Comparison of ENCODE assay signal across 21 cellular contexts in genomic region chr13:79458436-79458835, GRCh38. TPM values are rescaled to one million over a fixed set of nuclear protein-coding genes. Genes with fewer than 3 reads are reported as not detected.
DNase-seq lines count a peak whose midpoint lies in the region; ATAC-seq, FAIRE-seq and TF ChIP-seq lines count a peak whose summit lies in the region.
"Had no signal": no experiment of that assay in that cellular context is flagged by ENCODE, and none has a peak within 500 bp of the region (broad histone marks: within the 10 kb centered on the region; RNA-seq: fewer than 3 reads in every experiment).

No MANE protein-coding gene starts in this region.

- BruUV-seq in endothelial cell of umbilical vein (replicated peaks; lab: Mats Ljungman, UMichigan), result no TSS peak

- intact Hi-C loops in activated T-helper 1 cell treated with anti-CD3 and anti-CD28 coated beads, Interleukin-12 subunit alpha, Interleukin-12 subunit beta, Interleukin-2, Interleukin-4 antibody, amounts not matched to agents 30 ng/mL and 10 ng/mL and 1 ng/mL, durations not matched to agents 14 hours and 24 hours and 36 hours (cut with micrococcal nuclease), result loop anchor here (1.0 kb wide), 1 partner anchor 8 kb away; no protein-coding TSS in a partner anchor
- intact Hi-C loops in endothelial cell of umbilical vein (cut with micrococcal nuclease), result loop anchor here (1.0 kb wide), 2 partner anchors 23 to 67 kb away; partner anchors contain the start of gene NDFIP2
- intact Hi-C loops in ascending aorta (cut with DNase I), result no loop called here

- ATAC-seq in GM18511 (IDR thresholded peaks at IDR 0.05; ENCODE audit: unreplicated experiment), result no peak
- ATAC-seq in HG02870 (IDR thresholded peaks at IDR 0.05; ENCODE audit: unreplicated experiment), result no peak

- no peak overlapping the region for H3K4me2 ChIP-seq in endothelial cell of umbilical vein (ENCODE audit: insufficient read depth, low read length)
- H3K4me2 ChIP-seq: PC-9 had no signal

- H3K9me3 Mint-ChIP-seq in activated naive CD4-positive, alpha-beta T cell treated with anti-CD3 and anti-CD28 coated beads, Interleukin-2, amount 10 ng/mL, durations not matched to agents 7 days and 5 days, result no peaks in the 10 kb centered on the region
- peaks cover 6% of the 10 kb centered on the region for H3K9me3 Mint-ChIP-seq in activated T-helper 1 cell treated with anti-CD3 and anti-CD28 coated beads, Interleukin-12 subunit alpha, Interleukin-12 subunit beta, Interleukin-2, Interleukin-4 antibody, amounts not matched to agents 30 ng/mL and 10 ng/mL and 1 ng/mL, durations not matched to agents 14 hours and 24 hours and 36 hours

- H3K27me3 ChIP-seq in endothelial cell of umbilical vein (ENCODE audit: control insufficient read depth in 2 of 2, insufficient read depth in 2 of 2, low read length in 2 of 2) (no peaks in the 10 kb centered on the region), ascending aorta (no peaks in the 10 kb centered on the region)
- H3K27me3 ChIP-seq: BE2C had no signal

- no peak for TF ChIP-seq POLR2A in endothelial cell of umbilical vein (IDR thresholded peaks at IDR 0.05; ENCODE audit: low read depth, low read length)

- H3K4me3 Mint-ChIP-seq in activated naive CD4-positive, alpha-beta T cell treated with anti-CD3 and anti-CD28 coated beads, Interleukin-2, amount 10 ng/mL, durations not matched to agents 7 days and 5 days, result no peak overlapping the region
- H3K4me3 Mint-ChIP-seq in activated T-helper 1 cell treated with anti-CD3 and anti-CD28 coated beads, Interleukin-12 subunit alpha, Interleukin-12 subunit beta, Interleukin-2, Interleukin-4 antibody, amounts not matched to agents 30 ng/mL and 10 ng/mL and 1 ng/mL, durations not matched to agents 14 hours and 24 hours and 36 hours, result no peak overlapping the region
- H3K4me3 Mint-ChIP-seq: CD4-positive, CD25-positive, alpha-beta regulatory T cell had no signal

- peaks cover 3% of the 10 kb centered on the region for H3K27me3 Mint-ChIP-seq in activated naive CD4-positive, alpha-beta T cell treated with anti-CD3 and anti-CD28 coated beads, Interleukin-2, amount 10 ng/mL, durations not matched to agents 7 days and 5 days
- H3K27me3 Mint-ChIP-seq in activated T-helper 1 cell treated with anti-CD3 and anti-CD28 coated beads, Interleukin-12 subunit alpha, Interleukin-12 subunit beta, Interleukin-2, Interleukin-4 antibody, amounts not matched to agents 30 ng/mL and 10 ng/mL and 1 ng/mL, durations not matched to agents 14 hours and 24 hours and 36 hours (ENCODE audit: insufficient read depth), result no peaks in the 10 kb centered on the region
- H3K27me3 Mint-ChIP-seq: CD4-positive, CD25-positive, alpha-beta regulatory T cell had no signal

- peaks cover 11% of the 10 kb centered on the region for H3K4me1 Mint-ChIP-seq in activated naive CD4-positive, alpha-beta T cell treated with anti-CD3 and anti-CD28 coated beads, Interleukin-2, amount 10 ng/mL, durations not matched to agents 7 days and 5 days
- peaks cover 69% of the 10 kb centered on the region for H3K4me1 Mint-ChIP-seq in activated T-helper 1 cell treated with anti-CD3 and anti-CD28 coated beads, Interleukin-12 subunit alpha, Interleukin-12 subunit beta, Interleukin-2, Interleukin-4 antibody, amounts not matched to agents 30 ng/mL and 10 ng/mL and 1 ng/mL, durations not matched to agents 14 hours and 24 hours and 36 hours (ENCODE audit: low read depth)

- H3K9me3 ChIP-seq in endothelial cell of umbilical vein (replicated peaks; ENCODE audit: control insufficient read depth, insufficient read depth, low read length), result no peaks in the 10 kb centered on the region
- H3K9me3 ChIP-seq in ascending aorta, result no peaks in the 10 kb centered on the region
- H3K9me3 ChIP-seq: BE2C, Caco-2, HAP-1 had no signal

- POLR2A ChIA-PET in endothelial cell of umbilical vein (lab: Charles Lee), result interaction anchor here (0.6 kb wide), 1 partner anchor 22 kb away, joined by 5 read pairs; the partner anchor contains the start of gene NDFIP2

- H3K36me3 ChIP-seq in endothelial cell of umbilical vein (ENCODE audit: control insufficient read depth in 2 of 2, extremely low read depth in 1 of 2, insufficient read depth in 2 of 2, low read length in 2 of 2) (no peaks in the 10 kb centered on the region), ascending aorta (no peaks in the 10 kb centered on the region)
- H3K36me3 ChIP-seq: BE2C, HAP-1 had no signal

- DNase-seq in activated naive CD4-positive, alpha-beta T cell treated with anti-CD3 and anti-CD28 coated beads, Interleukin-2, amount 10 ng/mL, durations not matched to agents 7 days and 5 days, result no peak
- DNase-seq in activated naive CD4-positive, alpha-beta T cell treated with anti-CD3 and anti-CD28 coated beads, Interleukin-2, amount 50 U/mL, for 16 hours, result no peak
- DNase-seq in activated T-helper 1 cell treated with anti-CD3 and anti-CD28 coated beads, Interleukin-12 subunit alpha, Interleukin-12 subunit beta, Interleukin-2, Interleukin-4 antibody, amounts not matched to agents 30 ng/mL and 10 ng/mL and 1 ng/mL, durations not matched to agents 14 hours and 24 hours and 36 hours (ENCODE audit: low spot score), result no peak
- DNase-seq in endothelial cell of umbilical vein (ENCODE audit: low read depth, low spot score), result peak; percentile 20
- DNase-seq in ascending aorta (ENCODE audit: low spot score in 2 of 2), result no peak
- DNase-seq in HuH-7 (ENCODE audit: low spot score), result no peak
- DNase-seq: BE2C, Caco-2, GDM1, KG1, NCI-H1436, NCI-H1930, NCI-H2171, PC-9, SIG-M5 had no signal

- H3K4me3 ChIP-seq in endothelial cell of umbilical vein (replicated peaks in 1 of 3; ENCODE audit: insufficient read depth in 1 of 3, low read depth in 1 of 3, low read length in 3 of 3) (no peak overlapping the region), ascending aorta (no peak overlapping the region)
- H3K4me3 ChIP-seq: HAP-1, PC-9 had no signal

- no peak overlapping the region for H3K9ac ChIP-seq in endothelial cell of umbilical vein (replicated peaks; ENCODE audit: extremely low read depth, insufficient read depth, low read length)

- no peak for TF ChIP-seq CTCF in endothelial cell of umbilical vein (IDR thresholded peaks at IDR 0.05; ENCODE audit: extremely low read depth in 1 of 2, insufficient read depth in 1 of 2, low read depth in 1 of 2, low read length in 2 of 2)
- no peak for TF ChIP-seq CTCF in ascending aorta (IDR thresholded peaks at IDR 0.05)

- dilution Hi-C loops in endothelial cell of umbilical vein (cut with MboI; ENCODE audit: extremely low pct_ligation_motif_present, low sequenced_read_pairs), result no loop called here

- H3K9me1 ChIP-seq in endothelial cell of umbilical vein (replicated peaks; ENCODE audit: control insufficient read depth, extremely low read depth, insufficient read depth, low read length), result no peaks in the 10 kb centered on the region

- no peak for FAIRE-seq in endothelial cell of umbilical vein (lab: Jason Lieb, UNC)
- FAIRE-seq: A204.1 had no signal

- CTCF ChIA-PET in activated naive CD4-positive, alpha-beta T cell treated with anti-CD3 and anti-CD28 coated beads, Interleukin-2, amount 10 ng/mL, durations not matched to agents 7 days and 5 days (lab: Charles Lee), result interaction anchor here (2.0 kb wide), 1 partner anchor 34 kb away, joined by 8 read pairs; no protein-coding TSS in a partner anchor
- CTCF ChIA-PET in endothelial cell of umbilical vein (lab: Charles Lee), result interaction anchor here (0.6 to 2.8 kb wide), 5 partner anchors 26 to 83 kb away, joined by 3 to 21 read pairs (median 4); no protein-coding TSS in a partner anchor

- H3K27ac ChIP-seq in endothelial cell of umbilical vein (ENCODE audit: insufficient read depth, low read depth, low read length) (peak overlapping the region; percentile 5), ascending aorta (no peak overlapping the region)
- H3K27ac ChIP-seq: PC-9, RWPE1 had no signal

- H3K4me1 ChIP-seq in endothelial cell of umbilical vein (ENCODE audit: control insufficient read depth, extremely low read depth, insufficient read depth, low read length) (peaks cover 9% of the 10 kb centered on the region), ascending aorta (no peaks in the 10 kb centered on the region)
- H3K4me1 ChIP-seq: BE2C, HAP-1 had no signal

- H2AFZ ChIP-seq in endothelial cell of umbilical vein (ENCODE audit: low read depth, low read length), result no peak overlapping the region

- no peaks in the 10 kb centered on the region for H3K79me2 ChIP-seq in endothelial cell of umbilical vein (ENCODE audit: control insufficient read depth, insufficient read depth, low read length)

- H3K36me3 Mint-ChIP-seq in activated naive CD4-positive, alpha-beta T cell treated with anti-CD3 and anti-CD28 coated beads, Interleukin-2, amount 10 ng/mL, durations not matched to agents 7 days and 5 days, result peaks cover 3% of the 10 kb centered on the region
- H3K36me3 Mint-ChIP-seq in activated T-helper 1 cell treated with anti-CD3 and anti-CD28 coated beads, Interleukin-12 subunit alpha, Interleukin-12 subunit beta, Interleukin-2, Interleukin-4 antibody, amounts not matched to agents 30 ng/mL and 10 ng/mL and 1 ng/mL, durations not matched to agents 14 hours and 24 hours and 36 hours (ENCODE audit: low read depth), result peaks cover 26% of the 10 kb centered on the region
- H3K36me3 Mint-ChIP-seq: CD4-positive, CD25-positive, alpha-beta regulatory T cell had no signal

- peak overlapping the region; percentile 6 for H3K27ac Mint-ChIP-seq in activated naive CD4-positive, alpha-beta T cell treated with anti-CD3 and anti-CD28 coated beads, Interleukin-2, amount 10 ng/mL, durations not matched to agents 7 days and 5 days
- peak overlapping the region; percentile 23 for H3K27ac Mint-ChIP-seq in activated T-helper 1 cell treated with anti-CD3 and anti-CD28 coated beads, Interleukin-12 subunit alpha, Interleukin-12 subunit beta, Interleukin-2, Interleukin-4 antibody, amounts not matched to agents 30 ng/mL and 10 ng/mL and 1 ng/mL, durations not matched to agents 14 hours and 24 hours and 36 hours
- H3K27ac Mint-ChIP-seq: CD4-positive, CD25-positive, alpha-beta regulatory T cell had no signal

- H4K20me1 ChIP-seq in endothelial cell of umbilical vein (replicated peaks; ENCODE audit: control insufficient read depth, extremely low read depth, insufficient read depth, low read length), result no peaks in the 10 kb centered on the region

RNA-seq across cellular contexts. Expression of gene NDFIP2, which starts 22.5 kb away (rescaled TPM):
- 250 and 276 TPM in 2 replicates for total RNA-seq in activated T-helper 1 cell treated with anti-CD3 and anti-CD28 coated beads, Interleukin-12 subunit alpha, Interleukin-12 subunit beta, Interleukin-2, Interleukin-4 antibody, amounts not matched to agents 30 ng/mL and 10 ng/mL and 1 ng/mL, durations not matched to agents 14 hours and 24 hours and 36 hours
- total RNA-seq in endothelial cell of umbilical vein (18.5 and 21.8 TPM in 2 replicates), ascending aorta (16.6 TPM)
- 7.9 and 8.8 TPM in 2 replicates for polyA plus RNA-seq in endothelial cell of umbilical vein
- polyA plus RNA-seq in endothelial cell of umbilical vein (2011; cell fraction: cytosol; rRNA removed), result 5.9 and 7.9 TPM in 2 replicates
- polyA plus RNA-seq in endothelial cell of umbilical vein (2011; cell fraction: nucleus; rRNA removed), result 5.5 and 7.7 TPM in 2 replicates
- polyA plus RNA-seq in endothelial cell of umbilical vein (2012), result 12.6 and 13.1 TPM in 2 replicates
- 21.4 and 22.7 TPM in 2 replicates for polyA minus RNA-seq in endothelial cell of umbilical vein
- 27.8 TPM for polyA minus RNA-seq in endothelial cell of umbilical vein (2011; cell fraction: cytosol; rRNA and poly(A)+ RNA removed)
- polyA minus RNA-seq in endothelial cell of umbilical vein (2011; cell fraction: nucleus; rRNA and poly(A)+ RNA removed), result 12.6 and 13.8 TPM in 2 replicates

RNA-seq across cellular contexts. Expression of gene RBM26, which starts 52.4 kb away (rescaled TPM):
- total RNA-seq in activated T-helper 1 cell treated with anti-CD3 and anti-CD28 coated beads, Interleukin-12 subunit alpha, Interleukin-12 subunit beta, Interleukin-2, Interleukin-4 antibody, amounts not matched to agents 30 ng/mL and 10 ng/mL and 1 ng/mL, durations not matched to agents 14 hours and 24 hours and 36 hours, result 99.3 and 107 TPM in 2 replicates
- total RNA-seq in endothelial cell of umbilical vein (43.7 and 54.3 TPM in 2 replicates), ascending aorta (12.8 TPM)
- polyA plus RNA-seq in endothelial cell of umbilical vein, result 10.8 and 14.8 TPM in 2 replicates
- 11.4 TPM in 2 replicates for polyA plus RNA-seq in endothelial cell of umbilical vein (2011; cell fraction: cytosol; rRNA removed)
- 90.4 and 116 TPM in 2 replicates for polyA plus RNA-seq in endothelial cell of umbilical vein (2011; cell fraction: nucleus; rRNA removed)
- 24.6 and 33.1 TPM in 2 replicates for polyA plus RNA-seq in endothelial cell of umbilical vein (2012)
- polyA minus RNA-seq in endothelial cell of umbilical vein, result 21.7 and 25.3 TPM in 2 replicates
- 17.1 TPM for polyA minus RNA-seq in endothelial cell of umbilical vein (2011; cell fraction: cytosol; rRNA and poly(A)+ RNA removed)
- 69.9 and 97.4 TPM in 2 replicates for polyA minus RNA-seq in endothelial cell of umbilical vein (2011; cell fraction: nucleus; rRNA and poly(A)+ RNA removed)

Comparison
In these comparisons a context has a peak if more than half of its experiments do, and no peak if none do; other contexts are left out.
1. RNA of gene NDFIP2, which starts 22.5 kb away (total RNA-seq): 250 to 276 TPM in activated T-helper 1 cell treated with anti-CD3 and anti-CD28 coated beads, Interleukin-12 subunit alpha, Interleukin-12 subunit beta, Interleukin-2, Interleukin-4 antibody, amounts not matched to agents 30 ng/mL and 10 ng/mL and 1 ng/mL, durations not matched to agents 14 hours and 24 hours and 36 hours; 18.5 to 21.8 TPM in endothelial cell of umbilical vein and 16.6 TPM in ascending aorta (single experiment); every median in the first group is over 10 times any median in the second.